ENCODE assay signal across 27 cellular contexts in the genomic region with DNA sequence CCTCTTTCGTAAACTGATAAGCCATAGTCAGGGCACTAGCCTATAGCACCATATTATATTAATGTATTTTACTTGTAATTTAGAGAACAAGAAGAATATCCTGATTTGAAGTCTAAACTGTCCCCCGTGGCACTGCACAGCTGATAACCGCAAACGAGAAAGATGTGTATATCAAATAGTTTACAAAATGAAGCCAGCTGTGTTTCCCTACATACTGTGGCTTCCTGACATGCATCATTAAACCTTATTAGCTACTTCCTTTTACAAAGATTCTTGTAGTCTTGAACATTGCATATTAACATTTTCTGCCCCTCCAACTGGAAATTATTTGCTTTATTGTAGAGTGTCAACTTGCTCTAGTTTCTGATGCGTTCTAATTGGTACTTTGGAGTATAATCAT.
A peak's percentile ranks its signal among the peaks of the same experiment; 100 is the strongest.
DNase-seq lines count a peak whose midpoint lies in the region.
"Had no signal": no experiment of that assay in that cellular context is flagged by ENCODE, and none has a peak within 500 bp of the region (broad histone marks: within the 10 kb centered on the region; RNA-seq: fewer than 3 reads in every experiment).

No MANE protein-coding gene starts in this region.

- no peaks in the 10 kb centered on the region for H3K9me3 ChIP-seq in SK-N-MC (ENCODE audit: low read depth, low read length)
- H3K9me3 ChIP-seq: heart left ventricle, pancreas had no signal

- no peak overlapping the region for H3K9ac ChIP-seq in SK-N-MC (ENCODE audit: insufficient read length)

- no peak overlapping the region for H3K27ac ChIP-seq in SK-N-MC
- H3K27ac ChIP-seq: brain microvascular endothelial cell, epithelial cell of prostate, heart left ventricle, pancreas, VCaP had no signal

- DNase-seq in NCI-H510A treated with DMSO at 0.1 percent for 48 hours (lab: John Stamatoyannopoulos, UW), result peak; percentile 51
- DNase-seq in NCI-H510A (lab: John Stamatoyannopoulos, UW), result no peak
- DNase-seq in NCI-H1417 (lab: John Stamatoyannopoulos, UW), result peak in 2 of 3 experiments; percentile 70 to 93
- DNase-seq in SK-N-MC (ENCODE audit: low read depth, low spot score), result peak; percentile 96
- DNase-seq in renal cortical epithelial cell (ENCODE audit: low read depth), result peak; percentile 49
- DNase-seq in activated T-cell treated with anti-CD3 and anti-CD28 coated beads for 4 hours, result no peak
- DNase-seq in GM03348 (ENCODE audit: low spot score), result no peak
- DNase-seq in T-helper 2 cell, result no peak
- DNase-seq: activated CD4-positive, alpha-beta T cell treated with anti-CD3 and anti-CD28 coated beads for 48 hours; activated T-cell treated with anti-CD3 and anti-CD28 coated beads, Interleukin-2, amount 50 U/mL, for 4 hours; AML-193; brain microvascular endothelial cell; CD8-positive, alpha-beta T cell; GF-D8; HCEC 1CT; heart left ventricle; mammary epithelial cell; NCI-H1694; NCI-H2227 treated with DMSO at 0.1 percent for 48 hours; nephron progenitor cell; OCI-M1; pancreas; stimulated activated CD4-positive, alpha-beta T cell treated with anti-CD3 and anti-CD28 coated beads, Interleukin-12 subunit alpha, Interleukin-12 subunit beta, amount 100 ng/mL, for 4 hours; stimulated activated CD4-positive, alpha-beta T cell treated with anti-CD3 and anti-CD28 coated beads, Interleukin-4, amount 100 ng/mL, for 4 hours; substantia nigra had no signal

- peak overlapping the region; percentile 47; the same call in 1 of the 2 replicates for H3K4me3 ChIP-seq in SK-N-MC
- H3K4me3 ChIP-seq: heart left ventricle, pancreas had no signal

- H3K36me3 ChIP-seq in SK-N-MC (ENCODE audit: insufficient read depth, low read length), result no peaks in the 10 kb centered on the region
- H3K36me3 ChIP-seq: brain microvascular endothelial cell, heart left ventricle, pancreas had no signal

Comparison
In these comparisons a context has a peak if more than half of its experiments do, and no peak if none do; other contexts are left out.
1. DNase-seq: peak in NCI-H510A treated with DMSO at 0.1 percent for 48 hours (single experiment), NCI-H1417 (2 of 3), SK-N-MC (single experiment) and renal cortical epithelial cell (single experiment); none in NCI-H510A (single experiment), activated T-cell treated with anti-CD3 and anti-CD28 coated beads for 4 hours (single experiment), GM03348 (single experiment) and T-helper 2 cell (0 of 5).